Comparison of ENCODE assay signal across 1 cellular context in genomic region chr10:79342811-79343541, GRCh38.
TF ChIP-seq lines count a peak whose summit lies in the region.

No MANE protein-coding gene starts in this region.

TF ChIP-seq in K562, 482 proteins besides CTCF, POLR2A, EP300 and RAD21 (continued from another document and continues in another):
- TF ChIP-seq KLF1 (tag; IDR thresholded peaks at IDR 0.05) (0 out of 2 replicates have a peak, but pooled peaks have one; percentile 45), FOXM1 (IDR thresholded peaks at IDR 0.05; ENCODE audit: low read depth) (no peak), FOXM1 (CRISPR knock-in tag; IDR thresholded peaks at IDR 0.05; ENCODE audit: low read depth) (no peak), ZNF436 (CRISPR knock-in tag; IDR thresholded peaks at IDR 0.05) (no peak), HMGXB4 (CRISPR knock-in tag; IDR thresholded peaks at IDR 0.05) (no peak), TFAP4 (CRISPR knock-in tag; IDR thresholded peaks at IDR 0.05; ENCODE audit: borderline replicate concordance) (peak; percentile 71; the same call in 1 of the 2 replicates), HNRNPLL (IDR thresholded peaks at IDR 0.05; ENCODE audit: low read depth, low read length, poor library complexity, severe bottlenecking) (no peak), CTBP1 (IDR thresholded peaks at IDR 0.05; ENCODE audit: borderline replicate concordance) (peak; percentile 44; the same call in 1 of the 2 replicates), E4F1 (CRISPR knock-in tag; IDR thresholded peaks at IDR 0.05; ENCODE audit: borderline replicate concordance) (no peak), TSC22D4 (tag; IDR thresholded peaks at IDR 0.05) (no peak), RBBP5 (IDR thresholded peaks at IDR 0.05; ENCODE audit: borderline replicate concordance, insufficient read depth, low read length, poor library complexity, severe bottlenecking) (no peak), BHLHE40 (IDR thresholded peaks at IDR 0.05; ENCODE audit: low read length) (no peak), HBP1 (CRISPR knock-in tag; IDR thresholded peaks at IDR 0.05) (no peak), ZNF316 (IDR thresholded peaks at IDR 0.05) (peak; percentile 53; the same call in 1 of the 2 replicates), TARDBP (IDR thresholded peaks at IDR 0.05) (no peak), HDAC3 (IDR thresholded peaks at IDR 0.05; ENCODE audit: borderline replicate concordance, partially characterized antibody) (no peak), MCM3 (IDR thresholded peaks at IDR 0.05) (no peak), ZFPM2 (CRISPR knock-in tag; IDR thresholded peaks at IDR 0.05) (no peak), RCOR1 (IDR thresholded peaks at IDR 0.05; ENCODE audit: borderline replicate concordance in 1 of 2, low read depth in 2 of 2, low read length in 2 of 2) (no peak), ARID1B (IDR thresholded peaks at IDR 0.05) (no peak), ARHGAP35 (IDR thresholded peaks at IDR 0.05; ENCODE audit: partially characterized antibody) (no peak), SREBF1 (IDR thresholded peaks at IDR 0.05; ENCODE audit: borderline replicate concordance, low read depth, low read length) (no peak), CHD7 (IDR thresholded peaks at IDR 0.05; ENCODE audit: low read depth, low read length) (no peak), ZBTB9 (CRISPR knock-in tag; IDR thresholded peaks at IDR 0.05) (peak; percentile 51; the same call in 1 of the 2 replicates), ZNF431 (CRISPR knock-in tag; IDR thresholded peaks at IDR 0.05) (no peak), ZBTB34 (CRISPR knock-in tag; IDR thresholded peaks at IDR 0.05) (no peak), THAP12 (CRISPR knock-in tag; IDR thresholded peaks at IDR 0.05) (no peak), ZBTB5 (IDR thresholded peaks at IDR 0.05) (no peak), ZNF12 (CRISPR knock-in tag; IDR thresholded peaks at IDR 0.05) (no peak), PURB (CRISPR knock-in tag; IDR thresholded peaks at IDR 0.05; ENCODE audit: low read depth) (no peak), MIER1 (IDR thresholded peaks at IDR 0.05; ENCODE audit: low read depth) (no peak), NFIC (IDR thresholded peaks at IDR 0.05) (no peak)
